In the genomic region with DNA sequence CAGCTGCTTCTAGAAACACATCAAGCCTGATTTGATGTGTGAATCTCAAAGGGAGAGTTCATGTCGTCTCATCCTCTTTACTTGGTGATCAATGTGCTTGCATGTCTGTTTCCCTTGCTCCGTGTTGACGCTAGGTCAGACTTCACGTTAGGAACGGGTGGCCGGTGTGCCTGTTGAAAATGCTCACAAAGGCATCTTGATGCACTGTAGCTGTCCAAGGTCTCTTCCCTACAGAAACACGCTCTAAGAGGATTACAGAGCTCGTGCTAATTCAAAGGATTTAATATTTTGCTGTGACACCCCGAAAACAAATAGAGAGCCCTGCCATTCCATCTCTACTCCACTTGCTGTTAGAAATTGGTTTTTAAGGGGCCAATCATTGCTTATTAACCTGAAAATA, we compare ENCODE assay signal across 20 cellular contexts.
DNase-seq lines count a peak whose midpoint lies in the region; ATAC-seq and TF ChIP-seq lines count a peak whose summit lies in the region.
"Had no signal": no experiment of that assay in that cellular context is flagged by ENCODE, and none has a peak within 500 bp of the region (broad histone marks: within the 10 kb centered on the region; RNA-seq: fewer than 3 reads in every experiment).

No MANE protein-coding gene starts in this region.

- peaks cover 18% of the 10 kb centered on the region for H3K9me3 Mint-ChIP-seq in activated CD4-positive, alpha-beta memory T cell treated with anti-CD3 and anti-CD28 coated beads for 36 hours
- H3K9me3 Mint-ChIP-seq in naive thymus-derived CD4-positive, alpha-beta T cell: peaks cover 0 to 25% (median 5%) of the 10 kb centered on the region in 11 donors

- no peak for TF ChIP-seq RAD21 in Ishikawa (IDR thresholded peaks at IDR 0.05; ENCODE audit: low read depth)

- H3K27ac ChIP-seq in WERI-Rb-1: no peak overlapping the region
- no peak overlapping the region for H3K27ac ChIP-seq in naive thymus-derived CD4-positive, alpha-beta T cell (ENCODE audit: low read depth, low read length)
- H3K27ac ChIP-seq: BLaER1 treated with 17β-estradiol and CSF1 and Interleukin-3, amounts not matched to agents 10 nM and 100 nM had no signal

- H3K27me3 ChIP-seq in WERI-Rb-1 (ENCODE audit: insufficient read depth, low read depth, severe bottlenecking): no peaks in the 10 kb centered on the region
- H3K27me3 ChIP-seq in naive thymus-derived CD4-positive, alpha-beta T cell (ENCODE audit: control insufficient read depth in 2 of 2, insufficient read depth in 2 of 2, low read length in 2 of 2): no peaks in the 10 kb centered on the region
- H3K27me3 ChIP-seq: BLaER1 treated with 17β-estradiol and CSF1 and Interleukin-3, amounts not matched to agents 10 nM and 100 nM had no signal

- H3K4me1 Mint-ChIP-seq in activated CD4-positive, alpha-beta memory T cell treated with anti-CD3 and anti-CD28 coated beads for 36 hours (ENCODE audit: low read depth): no peaks in the 10 kb centered on the region
- H3K4me1 Mint-ChIP-seq in naive thymus-derived CD4-positive, alpha-beta T cell: no peaks in the 10 kb centered on the region
- H3K4me1 Mint-ChIP-seq: CD4-positive, alpha-beta memory T cell; H9 had no signal

- CTCF ChIA-PET in activated CD4-positive, alpha-beta memory T cell treated with anti-CD3 and anti-CD28 coated beads for 36 hours (lab: Charles Lee): no interaction called here
- CTCF ChIA-PET in naive thymus-derived CD4-positive, alpha-beta T cell (lab: Charles Lee): no interaction called here

- no peak for TF ChIP-seq EP300 in Ishikawa (IDR thresholded peaks at IDR 0.05; ENCODE audit: borderline replicate concordance)

- no peaks in the 10 kb centered on the region for H3K36me3 Mint-ChIP-seq in activated CD4-positive, alpha-beta memory T cell treated with anti-CD3 and anti-CD28 coated beads for 36 hours
- no peaks in the 10 kb centered on the region for H3K36me3 Mint-ChIP-seq in naive thymus-derived CD4-positive, alpha-beta T cell
- H3K36me3 Mint-ChIP-seq: CD4-positive, alpha-beta memory T cell had no signal

- H3K4me3 ChIP-seq in WERI-Rb-1 (ENCODE audit: low read depth, low read length): no peak overlapping the region
- H3K4me3 ChIP-seq in naive thymus-derived CD4-positive, alpha-beta T cell (ENCODE audit: low read length): no peak overlapping the region
- H3K4me3 ChIP-seq: BLaER1 treated with 17β-estradiol and CSF1 and Interleukin-3, amounts not matched to agents 10 nM and 100 nM; K562 had no signal

- H3K27me3 Mint-ChIP-seq in activated CD4-positive, alpha-beta memory T cell treated with anti-CD3 and anti-CD28 coated beads for 36 hours: no peaks in the 10 kb centered on the region
- peaks cover 0 to 11% (median 5%) of the 10 kb centered on the region in 5 donors for H3K27me3 Mint-ChIP-seq in naive thymus-derived CD4-positive, alpha-beta T cell
- H3K27me3 Mint-ChIP-seq: CD4-positive, alpha-beta memory T cell had no signal

- no peak for ATAC-seq in naive thymus-derived CD4-positive, alpha-beta T cell
- ATAC-seq: K562 had no signal

- H3K4me3 Mint-ChIP-seq in activated CD4-positive, alpha-beta memory T cell treated with anti-CD3 and anti-CD28 coated beads for 36 hours: no peak overlapping the region
- H3K4me3 Mint-ChIP-seq in naive thymus-derived CD4-positive, alpha-beta T cell: no peak overlapping the region
- H3K4me3 Mint-ChIP-seq: CD4-positive, alpha-beta memory T cell; H9 had no signal

- POLR2A ChIA-PET in activated CD4-positive, alpha-beta memory T cell treated with anti-CD3 and anti-CD28 coated beads for 36 hours (lab: Charles Lee): no interaction called here
- POLR2A ChIA-PET in naive thymus-derived CD4-positive, alpha-beta T cell (lab: Charles Lee): no interaction called here

- no peak for TF ChIP-seq CTCF in WERI-Rb-1 (IDR thresholded peaks at IDR 0.05; ENCODE audit: low read depth, low read length)

- H3K9me3 ChIP-seq in WERI-Rb-1 (ENCODE audit: severe bottlenecking): peaks cover 9% of the 10 kb centered on the region
- no peaks in the 10 kb centered on the region for H3K9me3 ChIP-seq in naive thymus-derived CD4-positive, alpha-beta T cell (ENCODE audit: control insufficient read depth in 2 of 3, low read length in 3 of 3)

- H3K4me1 ChIP-seq in naive thymus-derived CD4-positive, alpha-beta T cell (ENCODE audit: control insufficient read depth in 2 of 2, insufficient read depth in 2 of 2, low read length in 2 of 2): no peaks in the 10 kb centered on the region
- H3K4me1 ChIP-seq: BLaER1 treated with 17β-estradiol and CSF1 and Interleukin-3, amounts not matched to agents 10 nM and 100 nM had no signal

- DNase-seq in ELF-1 (ENCODE audit: low read depth, low spot score): peak; percentile 4
- DNase-seq in WERI-Rb-1: peak; percentile 80
- DNase-seq in renal cortical epithelial cell (ENCODE audit: low read depth): peak; percentile 6
- no peak for DNase-seq in activated CD8-positive, alpha-beta memory T cell treated with anti-CD3 and anti-CD28 coated beads, Interleukin-2, amount 50 U/mL, for 4 hours
- DNase-seq in activated CD4-positive, alpha-beta memory T cell treated with anti-CD3 and anti-CD28 coated beads for 36 hours: no peak
- no peak for DNase-seq in naive thymus-derived CD4-positive, alpha-beta T cell
- DNase-seq: ACHN; CD4-positive, alpha-beta memory T cell; GDM1; H9; MM.1S; NCI-H1048; NCI-H1417 treated with DMSO at 0.1 percent for 48 hours; NCI-H187; NCI-H510A; NCI-H774; SHP77 had no signal

- H3K27ac Mint-ChIP-seq in activated CD4-positive, alpha-beta memory T cell treated with anti-CD3 and anti-CD28 coated beads for 36 hours: no peak overlapping the region
- H3K27ac Mint-ChIP-seq in naive thymus-derived CD4-positive, alpha-beta T cell: no peak overlapping the region
- H3K27ac Mint-ChIP-seq: CD4-positive, alpha-beta memory T cell had no signal

- H3K36me3 ChIP-seq in WERI-Rb-1: no peaks in the 10 kb centered on the region
- no peaks in the 10 kb centered on the region for H3K36me3 ChIP-seq in naive thymus-derived CD4-positive, alpha-beta T cell (ENCODE audit: control insufficient read depth in 2 of 3, insufficient read depth in 3 of 3, low read length in 3 of 3)
- H3K36me3 ChIP-seq: BLaER1 treated with 17β-estradiol and CSF1 and Interleukin-3, amounts not matched to agents 10 nM and 100 nM had no signal

- intact Hi-C loops in activated CD4-positive, alpha-beta memory T cell treated with anti-CD3 and anti-CD28 coated beads for 36 hours (cut with micrococcal nuclease): no loop called here
- intact Hi-C loops in naive thymus-derived CD4-positive, alpha-beta T cell (cut with micrococcal nuclease): no loop called here

TF ChIP-seq in Ishikawa, 13 proteins besides CTCF, POLR2A, EP300 and RAD21:
- TF ChIP-seq, protein P1, sequence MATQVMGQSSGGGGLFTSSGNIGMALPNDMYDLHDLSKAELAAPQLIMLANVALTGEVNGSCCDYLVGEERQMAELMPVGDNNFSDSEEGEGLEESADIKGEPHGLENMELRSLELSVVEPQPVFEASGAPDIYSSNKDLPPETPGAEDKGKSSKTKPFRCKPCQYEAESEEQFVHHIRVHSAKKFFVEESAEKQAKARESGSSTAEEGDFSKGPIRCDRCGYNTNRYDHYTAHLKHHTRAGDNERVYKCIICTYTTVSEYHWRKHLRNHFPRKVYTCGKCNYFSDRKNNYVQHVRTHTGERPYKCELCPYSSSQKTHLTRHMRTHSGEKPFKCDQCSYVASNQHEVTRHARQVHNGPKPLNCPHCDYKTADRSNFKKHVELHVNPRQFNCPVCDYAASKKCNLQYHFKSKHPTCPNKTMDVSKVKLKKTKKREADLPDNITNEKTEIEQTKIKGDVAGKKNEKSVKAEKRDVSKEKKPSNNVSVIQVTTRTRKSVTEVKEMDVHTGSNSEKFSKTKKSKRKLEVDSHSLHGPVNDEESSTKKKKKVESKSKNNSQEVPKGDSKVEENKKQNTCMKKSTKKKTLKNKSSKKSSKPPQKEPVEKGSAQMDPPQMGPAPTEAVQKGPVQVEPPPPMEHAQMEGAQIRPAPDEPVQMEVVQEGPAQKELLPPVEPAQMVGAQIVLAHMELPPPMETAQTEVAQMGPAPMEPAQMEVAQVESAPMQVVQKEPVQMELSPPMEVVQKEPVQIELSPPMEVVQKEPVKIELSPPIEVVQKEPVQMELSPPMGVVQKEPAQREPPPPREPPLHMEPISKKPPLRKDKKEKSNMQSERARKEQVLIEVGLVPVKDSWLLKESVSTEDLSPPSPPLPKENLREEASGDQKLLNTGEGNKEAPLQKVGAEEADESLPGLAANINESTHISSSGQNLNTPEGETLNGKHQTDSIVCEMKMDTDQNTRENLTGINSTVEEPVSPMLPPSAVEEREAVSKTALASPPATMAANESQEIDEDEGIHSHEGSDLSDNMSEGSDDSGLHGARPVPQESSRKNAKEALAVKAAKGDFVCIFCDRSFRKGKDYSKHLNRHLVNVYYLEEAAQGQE (IDR thresholded peaks at IDR 0.05; ENCODE audit: low read depth): peak; percentile 62
- no peak for TF ChIP-seq NFIC (IDR thresholded peaks at IDR 0.05)
- TF ChIP-seq CEBPB (IDR thresholded peaks at IDR 0.05): no peak

Comparison
In these comparisons a context has a peak if more than half of its experiments do, and no peak if none do; other contexts are left out.
1. DNase-seq: peak in ELF-1 (single experiment), WERI-Rb-1 (single experiment) and renal cortical epithelial cell (single experiment); none in activated CD8-positive, alpha-beta memory T cell treated with anti-CD3 and anti-CD28 coated beads, Interleukin-2, amount 50 U/mL, for 4 hours (single experiment), activated CD4-positive, alpha-beta memory T cell treated with anti-CD3 and anti-CD28 coated beads for 36 hours (single experiment) and naive thymus-derived CD4-positive, alpha-beta T cell (0 of 9).